Comparison of ENCODE assay signal across 24 cellular contexts in genomic region chr12:127780881-127781280, GRCh38.
"Had no signal": no experiment of that assay in that cellular context is flagged by ENCODE, and none has a peak within 500 bp of the region (broad histone marks: within the 10 kb centered on the region; RNA-seq: fewer than 3 reads in every experiment).

No MANE protein-coding gene starts in this region.

- H3K9me3 ChIP-seq: left ventricle myocardium inferior, ovary, right atrium auricular region, right lobe of liver, stomach, testis, thyroid gland, uterus had no signal

- H3K27me3 ChIP-seq: hepatocyte, ovary, right atrium auricular region, right lobe of liver, testis, thyroid gland, uterus had no signal

- H3K36me3 Mint-ChIP-seq: mesothelial cell of epicardium; natural killer cell treated with Interleukin-12 subunit alpha and Interleukin-12 subunit beta and Interleukin-15 and Interleukin-18, amount 100 ng/mL, for 72 hours had no signal

- H3K4me3 Mint-ChIP-seq: mesothelial cell of epicardium; naive thymus-derived CD4-positive, alpha-beta T cell; natural killer cell treated with Interleukin-12 subunit alpha and Interleukin-12 subunit beta and Interleukin-15 and Interleukin-18, amount 100 ng/mL, for 72 hours; stimulated activated naive B cell treated with anti-CD40 and anti-IgM and Interleukin-4, amounts not matched to agents 10 μg/mL and 1 μg/mL and 100 μg/mL, for 72 hours had no signal

- H3K27me3 Mint-ChIP-seq: natural killer cell treated with Interleukin-12 subunit alpha and Interleukin-12 subunit beta and Interleukin-15 and Interleukin-18, amount 100 ng/mL, for 72 hours; progenitor cell of endocrine pancreas; stimulated activated naive B cell treated with anti-CD40 and anti-IgM and Interleukin-4, amounts not matched to agents 10 μg/mL and 1 μg/mL and 100 μg/mL, for 72 hours had no signal

- H3K27ac ChIP-seq: hepatocyte, left ventricle myocardium inferior, ovary, right atrium auricular region, right lobe of liver, skin epidermis, stomach, testis, thyroid gland, uterus had no signal

- H3K4me1 Mint-ChIP-seq: mesothelial cell of epicardium; naive thymus-derived CD4-positive, alpha-beta T cell; stimulated activated naive B cell treated with anti-CD40 and anti-IgM and Interleukin-4, amounts not matched to agents 10 μg/mL and 1 μg/mL and 100 μg/mL, for 72 hours had no signal

- H3K4me3 ChIP-seq: hepatocyte, left ventricle myocardium inferior, lung, ovary, right atrium auricular region, right lobe of liver, skin epidermis, stomach, testis, thyroid gland, uterus had no signal

- DNase-seq: islet precursor cell; left ventricle myocardium inferior; mesendoderm; naive thymus-derived CD4-positive, alpha-beta T cell; ovary; right lobe of liver; stimulated activated CD4-positive, alpha-beta T cell treated with anti-CD3 and anti-CD28 coated beads, Interleukin-12 subunit alpha, Interleukin-12 subunit beta, amount 100 ng/mL, for 4 hours; stimulated activated CD4-positive, alpha-beta T cell treated with anti-CD3 and anti-CD28 coated beads, Interleukin-15, amount 100 ng/mL, for 24 hours; stimulated activated CD4-positive, alpha-beta T cell treated with anti-CD3 and anti-CD28 coated beads, Interleukin-2, amount 100 ng/mL, for 24 hours; stimulated activated CD4-positive, alpha-beta T cell treated with anti-CD3 and anti-CD28 coated beads, Interleukin-4, amount 100 ng/mL, for 1 hour; stimulated activated naive B cell treated with anti-CD40 and anti-IgM and Interleukin-4, amounts not matched to agents 10 μg/mL and 1 μg/mL and 100 μg/mL, for 72 hours; stimulated activated naive CD8-positive, alpha-beta T cell treated with anti-CD3 and anti-CD28 coated beads, Interleukin-15, Interleukin-2, amounts not matched to agents 100 U/mL and 50 U/mL, for 24 hours; stomach; testis; thyroid gland; trophoblast cell; uterus had no signal

- H3K4me1 ChIP-seq: left ventricle myocardium inferior, right atrium auricular region, right lobe of liver, stomach, testis, thyroid gland, uterus had no signal

- H3K36me3 ChIP-seq: left ventricle myocardium inferior, ovary, right atrium auricular region, right lobe of liver, stomach, thyroid gland, uterus had no signal

- H3K27ac Mint-ChIP-seq: mesothelial cell of epicardium; naive thymus-derived CD4-positive, alpha-beta T cell; natural killer cell treated with Interleukin-12 subunit alpha and Interleukin-12 subunit beta and Interleukin-15 and Interleukin-18, amount 100 ng/mL, for 72 hours; progenitor cell of endocrine pancreas; stimulated activated naive B cell treated with anti-CD40 and anti-IgM and Interleukin-4, amounts not matched to agents 10 μg/mL and 1 μg/mL and 100 μg/mL, for 72 hours had no signal

- H3K9me3 Mint-ChIP-seq: mesothelial cell of epicardium had no signal

- ATAC-seq: naive thymus-derived CD4-positive, alpha-beta T cell; natural killer cell treated with Interleukin-12 subunit alpha and Interleukin-12 subunit beta and Interleukin-15 and Interleukin-18, amount 100 ng/mL, for 72 hours; right lobe of liver; stimulated activated naive B cell treated with anti-CD40 and anti-IgM and Interleukin-4, amounts not matched to agents 10 μg/mL and 1 μg/mL and 100 μg/mL, for 72 hours; stimulated activated naive CD8-positive, alpha-beta T cell treated with anti-CD3 and anti-CD28 coated beads, Interleukin-15, Interleukin-2, amounts not matched to agents 100 U/mL and 50 U/mL, for 24 hours had no signal
